ENCODE assay signal across 1 cellular context in the genomic region with DNA sequence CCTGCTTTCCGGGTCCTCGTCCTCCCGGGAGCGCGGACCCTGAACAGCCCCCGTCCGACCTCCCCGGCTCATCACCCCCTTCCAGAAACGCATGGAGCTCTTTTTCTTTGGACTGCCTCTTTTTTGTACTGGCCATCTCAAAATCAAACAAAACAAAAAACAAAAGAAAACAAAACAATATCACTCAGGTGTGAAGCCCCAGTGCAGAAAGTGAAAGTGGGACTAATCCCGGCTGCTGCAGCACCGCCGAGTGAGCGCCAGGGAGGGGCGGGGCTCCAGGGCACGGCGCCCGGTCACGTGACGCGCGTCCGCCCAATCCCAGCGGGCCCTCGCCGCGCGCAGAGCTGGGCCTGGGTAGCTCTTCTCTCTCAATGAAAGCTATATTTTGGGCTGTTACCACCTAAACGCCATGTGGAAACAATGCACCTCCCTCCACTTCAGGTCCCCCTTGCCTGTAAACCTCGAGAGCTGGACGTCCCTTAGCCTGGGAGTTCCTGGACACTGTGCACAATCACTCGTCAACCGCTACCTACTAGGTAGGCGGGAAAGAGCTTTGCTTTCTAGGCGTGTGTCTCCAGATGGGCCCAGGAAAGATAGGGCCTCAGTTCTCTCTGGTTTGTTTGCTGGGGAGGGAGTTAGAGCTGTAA.
TF ChIP-seq lines count a peak whose summit lies in the region.

No MANE protein-coding gene starts in this region.

TF ChIP-seq in HEK293, 187 proteins besides CTCF, POLR2A, EP300 and RAD21 (continued from another document and continues in another):
- TF ChIP-seq, protein P1, sequence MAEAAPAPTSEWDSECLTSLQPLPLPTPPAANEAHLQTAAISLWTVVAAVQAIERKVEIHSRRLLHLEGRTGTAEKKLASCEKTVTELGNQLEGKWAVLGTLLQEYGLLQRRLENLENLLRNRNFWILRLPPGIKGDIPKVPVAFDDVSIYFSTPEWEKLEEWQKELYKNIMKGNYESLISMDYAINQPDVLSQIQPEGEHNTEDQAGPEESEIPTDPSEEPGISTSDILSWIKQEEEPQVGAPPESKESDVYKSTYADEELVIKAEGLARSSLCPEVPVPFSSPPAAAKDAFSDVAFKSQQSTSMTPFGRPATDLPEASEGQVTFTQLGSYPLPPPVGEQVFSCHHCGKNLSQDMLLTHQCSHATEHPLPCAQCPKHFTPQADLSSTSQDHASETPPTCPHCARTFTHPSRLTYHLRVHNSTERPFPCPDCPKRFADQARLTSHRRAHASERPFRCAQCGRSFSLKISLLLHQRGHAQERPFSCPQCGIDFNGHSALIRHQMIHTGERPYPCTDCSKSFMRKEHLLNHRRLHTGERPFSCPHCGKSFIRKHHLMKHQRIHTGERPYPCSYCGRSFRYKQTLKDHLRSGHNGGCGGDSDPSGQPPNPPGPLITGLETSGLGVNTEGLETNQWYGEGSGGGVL (tag by site-specific recombination; IDR thresholded peaks at IDR 0.05): no peak
- TF ChIP-seq WT1 (tag by site-specific recombination; IDR thresholded peaks at IDR 0.05) (no peak), KLF16 (tag by site-specific recombination; IDR thresholded peaks at IDR 0.05) (no peak; the same call in 1 of the 2 replicates), TRIM28 (IDR thresholded peaks at IDR 0.05; ENCODE audit: borderline replicate concordance, low read length) (no peak), ZNF114 (tag by site-specific recombination; IDR thresholded peaks at IDR 0.05) (no peak), ZNF514 (tag by site-specific recombination; IDR thresholded peaks at IDR 0.05) (no peak), ZSCAN30 (tag by site-specific recombination; IDR thresholded peaks at IDR 0.05) (0 out of 2 replicates have a peak, but pooled peaks have one; percentile 14), ZNF548 (tag by site-specific recombination; IDR thresholded peaks at IDR 0.05) (no peak), ZNF629 (tag by site-specific recombination; IDR thresholded peaks at IDR 0.05) (no peak; the same call in 1 of the 2 replicates), ZNF174 (tag by site-specific recombination; IDR thresholded peaks at IDR 0.05) (no peak), ZNF621 (tag by site-specific recombination; IDR thresholded peaks at IDR 0.05) (no peak), ZFP41 (tag by site-specific recombination; IDR thresholded peaks at IDR 0.05; ENCODE audit: borderline replicate concordance) (no peak), ZBTB48 (tag by site-specific recombination; IDR thresholded peaks at IDR 0.05) (no peak; the same call in 1 of the 2 replicates), ZNF16 (tag by site-specific recombination; IDR thresholded peaks at IDR 0.05; ENCODE audit: low read depth) (no peak), ZNF610 (tag by site-specific recombination; IDR thresholded peaks at IDR 0.05; ENCODE audit: borderline replicate concordance) (peak; percentile 56; the same call in 1 of the 2 replicates), ZNF10 (tag by site-specific recombination; IDR thresholded peaks at IDR 0.05) (no peak), ZNF529 (tag by site-specific recombination; IDR thresholded peaks at IDR 0.05; ENCODE audit: insufficient replicate concordance) (no peak), ZNF654 (tag by site-specific recombination; IDR thresholded peaks at IDR 0.05; ENCODE audit: low read depth) (no peak), ZNF785 (tag by site-specific recombination; IDR thresholded peaks at IDR 0.05) (no peak), KLF10 (tag by site-specific recombination; IDR thresholded peaks at IDR 0.05) (no peak), GLI4 (tag by site-specific recombination; IDR thresholded peaks at IDR 0.05) (no peak), MZF1 (tag by site-specific recombination; IDR thresholded peaks at IDR 0.05; ENCODE audit: borderline replicate concordance) (no peak), ZNF121 (tag by site-specific recombination; IDR thresholded peaks at IDR 0.05) (no peak), ZNF274 (IDR thresholded peaks at IDR 0.05; ENCODE audit: low read length) (no peak), ZNF274 (tag by site-specific recombination; IDR thresholded peaks at IDR 0.05; ENCODE audit: borderline replicate concordance) (no peak), ZNF394 (tag by site-specific recombination; IDR thresholded peaks at IDR 0.05; ENCODE audit: borderline replicate concordance) (no peak), KLF8 (tag by site-specific recombination; IDR thresholded peaks at IDR 0.05) (peak; percentile 18; the same call in 1 of the 2 replicates), ZBTB8A (tag by site-specific recombination; IDR thresholded peaks at IDR 0.05) (peak; percentile 9; the same call in 1 of the 2 replicates), ZNF221 (tag by site-specific recombination; IDR thresholded peaks at IDR 0.05; ENCODE audit: borderline replicate concordance) (no peak), OSR2 (tag by site-specific recombination; IDR thresholded peaks at IDR 0.05) (no peak), ZNF266 (tag by site-specific recombination; IDR thresholded peaks at IDR 0.05; ENCODE audit: low read depth) (no peak), ZNF664 (tag by site-specific recombination; IDR thresholded peaks at IDR 0.05) (no peak), ZNF24 (tag by site-specific recombination; IDR thresholded peaks at IDR 0.05) (no peak), HOXC10 (CRISPR knock-in tag; IDR thresholded peaks at IDR 0.05) (no peak), ZNF175 (tag by site-specific recombination; IDR thresholded peaks at IDR 0.05) (no peak), ZBTB7A (tag by site-specific recombination; IDR thresholded peaks at IDR 0.05; ENCODE audit: low read depth) (no peak), GLI2 (tag by site-specific recombination; IDR thresholded peaks at IDR 0.05; ENCODE audit: borderline replicate concordance, low read depth) (no peak)
- TF ChIP-seq, protein P2, sequence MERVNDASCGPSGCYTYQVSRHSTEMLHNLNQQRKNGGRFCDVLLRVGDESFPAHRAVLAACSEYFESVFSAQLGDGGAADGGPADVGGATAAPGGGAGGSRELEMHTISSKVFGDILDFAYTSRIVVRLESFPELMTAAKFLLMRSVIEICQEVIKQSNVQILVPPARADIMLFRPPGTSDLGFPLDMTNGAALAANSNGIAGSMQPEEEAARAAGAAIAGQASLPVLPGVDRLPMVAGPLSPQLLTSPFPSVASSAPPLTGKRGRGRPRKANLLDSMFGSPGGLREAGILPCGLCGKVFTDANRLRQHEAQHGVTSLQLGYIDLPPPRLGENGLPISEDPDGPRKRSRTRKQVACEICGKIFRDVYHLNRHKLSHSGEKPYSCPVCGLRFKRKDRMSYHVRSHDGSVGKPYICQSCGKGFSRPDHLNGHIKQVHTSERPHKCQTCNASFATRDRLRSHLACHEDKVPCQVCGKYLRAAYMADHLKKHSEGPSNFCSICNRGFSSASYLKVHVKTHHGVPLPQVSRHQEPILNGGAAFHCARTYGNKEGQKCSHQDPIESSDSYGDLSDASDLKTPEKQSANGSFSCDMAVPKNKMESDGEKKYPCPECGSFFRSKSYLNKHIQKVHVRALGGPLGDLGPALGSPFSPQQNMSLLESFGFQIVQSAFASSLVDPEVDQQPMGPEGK (tag by site-specific recombination; IDR thresholded peaks at IDR 0.05): peak; percentile 46; the same call in 1 of the 2 replicates
- TF ChIP-seq, protein P3, sequence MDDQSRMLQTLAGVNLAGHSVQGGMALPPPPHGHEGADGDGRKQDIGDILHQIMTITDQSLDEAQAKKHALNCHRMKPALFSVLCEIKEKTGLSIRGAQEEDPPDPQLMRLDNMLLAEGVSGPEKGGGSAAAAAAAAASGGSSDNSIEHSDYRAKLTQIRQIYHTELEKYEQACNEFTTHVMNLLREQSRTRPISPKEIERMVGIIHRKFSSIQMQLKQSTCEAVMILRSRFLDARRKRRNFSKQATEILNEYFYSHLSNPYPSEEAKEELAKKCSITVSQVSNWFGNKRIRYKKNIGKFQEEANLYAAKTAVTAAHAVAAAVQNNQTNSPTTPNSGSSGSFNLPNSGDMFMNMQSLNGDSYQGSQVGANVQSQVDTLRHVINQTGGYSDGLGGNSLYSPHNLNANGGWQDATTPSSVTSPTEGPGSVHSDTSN (CRISPR knock-in tag; IDR thresholded peaks at IDR 0.05): no peak
- TF ChIP-seq, protein P4, sequence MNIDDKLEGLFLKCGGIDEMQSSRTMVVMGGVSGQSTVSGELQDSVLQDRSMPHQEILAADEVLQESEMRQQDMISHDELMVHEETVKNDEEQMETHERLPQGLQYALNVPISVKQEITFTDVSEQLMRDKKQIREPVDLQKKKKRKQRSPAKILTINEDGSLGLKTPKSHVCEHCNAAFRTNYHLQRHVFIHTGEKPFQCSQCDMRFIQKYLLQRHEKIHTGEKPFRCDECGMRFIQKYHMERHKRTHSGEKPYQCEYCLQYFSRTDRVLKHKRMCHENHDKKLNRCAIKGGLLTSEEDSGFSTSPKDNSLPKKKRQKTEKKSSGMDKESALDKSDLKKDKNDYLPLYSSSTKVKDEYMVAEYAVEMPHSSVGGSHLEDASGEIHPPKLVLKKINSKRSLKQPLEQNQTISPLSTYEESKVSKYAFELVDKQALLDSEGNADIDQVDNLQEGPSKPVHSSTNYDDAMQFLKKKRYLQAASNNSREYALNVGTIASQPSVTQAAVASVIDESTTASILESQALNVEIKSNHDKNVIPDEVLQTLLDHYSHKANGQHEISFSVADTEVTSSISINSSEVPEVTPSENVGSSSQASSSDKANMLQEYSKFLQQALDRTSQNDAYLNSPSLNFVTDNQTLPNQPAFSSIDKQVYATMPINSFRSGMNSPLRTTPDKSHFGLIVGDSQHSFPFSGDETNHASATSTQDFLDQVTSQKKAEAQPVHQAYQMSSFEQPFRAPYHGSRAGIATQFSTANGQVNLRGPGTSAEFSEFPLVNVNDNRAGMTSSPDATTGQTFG (tag by site-specific recombination; IDR thresholded peaks at IDR 0.05; ENCODE audit: borderline replicate concordance): no peak
- TF ChIP-seq, protein P5, sequence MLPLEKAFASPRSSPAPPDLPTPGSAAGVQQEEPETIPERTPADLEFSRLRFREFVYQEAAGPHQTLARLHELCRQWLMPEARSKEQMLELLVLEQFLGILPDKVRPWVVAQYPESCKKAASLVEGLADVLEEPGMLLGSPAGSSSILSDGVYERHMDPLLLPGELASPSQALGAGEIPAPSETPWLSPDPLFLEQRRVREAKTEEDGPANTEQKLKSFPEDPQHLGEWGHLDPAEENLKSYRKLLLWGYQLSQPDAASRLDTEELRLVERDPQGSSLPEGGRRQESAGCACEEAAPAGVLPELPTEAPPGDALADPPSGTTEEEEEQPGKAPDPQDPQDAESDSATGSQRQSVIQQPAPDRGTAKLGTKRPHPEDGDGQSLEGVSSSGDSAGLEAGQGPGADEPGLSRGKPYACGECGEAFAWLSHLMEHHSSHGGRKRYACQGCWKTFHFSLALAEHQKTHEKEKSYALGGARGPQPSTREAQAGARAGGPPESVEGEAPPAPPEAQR (tag by site-specific recombination; IDR thresholded peaks at IDR 0.05): no peak
- TF ChIP-seq, protein P6, sequence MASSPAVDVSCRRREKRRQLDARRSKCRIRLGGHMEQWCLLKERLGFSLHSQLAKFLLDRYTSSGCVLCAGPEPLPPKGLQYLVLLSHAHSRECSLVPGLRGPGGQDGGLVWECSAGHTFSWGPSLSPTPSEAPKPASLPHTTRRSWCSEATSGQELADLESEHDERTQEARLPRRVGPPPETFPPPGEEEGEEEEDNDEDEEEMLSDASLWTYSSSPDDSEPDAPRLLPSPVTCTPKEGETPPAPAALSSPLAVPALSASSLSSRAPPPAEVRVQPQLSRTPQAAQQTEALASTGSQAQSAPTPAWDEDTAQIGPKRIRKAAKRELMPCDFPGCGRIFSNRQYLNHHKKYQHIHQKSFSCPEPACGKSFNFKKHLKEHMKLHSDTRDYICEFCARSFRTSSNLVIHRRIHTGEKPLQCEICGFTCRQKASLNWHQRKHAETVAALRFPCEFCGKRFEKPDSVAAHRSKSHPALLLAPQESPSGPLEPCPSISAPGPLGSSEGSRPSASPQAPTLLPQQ (tag by site-specific recombination; IDR thresholded peaks at IDR 0.05): peak; percentile 78
- TF ChIP-seq, protein P7, sequence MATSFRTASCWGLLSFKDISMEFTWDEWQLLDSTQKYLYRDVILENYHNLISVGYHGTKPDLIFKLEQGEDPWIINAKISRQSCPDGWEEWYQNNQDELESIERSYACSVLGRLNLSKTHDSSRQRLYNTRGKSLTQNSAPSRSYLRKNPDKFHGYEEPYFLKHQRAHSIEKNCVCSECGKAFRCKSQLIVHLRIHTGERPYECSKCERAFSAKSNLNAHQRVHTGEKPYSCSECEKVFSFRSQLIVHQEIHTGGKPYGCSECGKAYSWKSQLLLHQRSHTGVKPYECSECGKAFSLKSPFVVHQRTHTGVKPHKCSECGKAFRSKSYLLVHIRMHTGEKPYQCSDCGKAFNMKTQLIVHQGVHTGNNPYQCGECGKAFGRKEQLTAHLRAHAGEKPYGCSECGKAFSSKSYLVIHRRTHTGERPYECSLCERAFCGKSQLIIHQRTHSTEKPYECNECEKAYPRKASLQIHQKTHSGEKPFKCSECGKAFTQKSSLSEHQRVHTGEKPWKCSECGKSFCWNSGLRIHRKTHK (tag by site-specific recombination; IDR thresholded peaks at IDR 0.05): no peak
- TF ChIP-seq, protein P8, sequence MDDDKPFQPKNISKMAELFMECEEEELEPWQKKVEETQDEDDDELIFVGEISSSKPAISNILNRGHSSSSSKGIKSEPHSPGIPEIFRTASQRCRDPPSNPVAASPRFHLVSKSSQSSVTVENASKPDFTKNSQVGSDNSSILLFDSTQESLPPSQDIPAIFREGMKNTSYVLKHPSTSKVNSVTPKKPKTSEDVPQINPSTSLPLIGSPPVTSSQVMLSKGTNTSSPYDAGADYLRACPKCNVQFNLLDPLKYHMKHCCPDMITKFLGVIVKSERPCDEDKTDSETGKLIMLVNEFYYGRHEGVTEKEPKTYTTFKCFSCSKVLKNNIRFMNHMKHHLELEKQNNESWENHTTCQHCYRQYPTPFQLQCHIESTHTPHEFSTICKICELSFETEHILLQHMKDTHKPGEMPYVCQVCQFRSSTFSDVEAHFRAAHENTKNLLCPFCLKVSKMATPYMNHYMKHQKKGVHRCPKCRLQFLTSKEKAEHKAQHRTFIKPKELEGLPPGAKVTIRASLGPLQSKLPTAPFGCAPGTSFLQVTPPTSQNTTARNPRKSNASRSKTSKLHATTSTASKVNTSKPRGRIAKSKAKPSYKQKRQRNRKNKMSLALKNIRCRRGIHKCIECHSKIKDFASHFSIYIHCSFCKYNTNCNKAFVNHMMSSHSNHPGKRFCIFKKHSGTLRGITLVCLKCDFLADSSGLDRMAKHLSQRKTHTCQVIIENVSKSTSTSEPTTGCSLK (tag by site-specific recombination; IDR thresholded peaks at IDR 0.05): no peak
- TF ChIP-seq, protein P9, sequence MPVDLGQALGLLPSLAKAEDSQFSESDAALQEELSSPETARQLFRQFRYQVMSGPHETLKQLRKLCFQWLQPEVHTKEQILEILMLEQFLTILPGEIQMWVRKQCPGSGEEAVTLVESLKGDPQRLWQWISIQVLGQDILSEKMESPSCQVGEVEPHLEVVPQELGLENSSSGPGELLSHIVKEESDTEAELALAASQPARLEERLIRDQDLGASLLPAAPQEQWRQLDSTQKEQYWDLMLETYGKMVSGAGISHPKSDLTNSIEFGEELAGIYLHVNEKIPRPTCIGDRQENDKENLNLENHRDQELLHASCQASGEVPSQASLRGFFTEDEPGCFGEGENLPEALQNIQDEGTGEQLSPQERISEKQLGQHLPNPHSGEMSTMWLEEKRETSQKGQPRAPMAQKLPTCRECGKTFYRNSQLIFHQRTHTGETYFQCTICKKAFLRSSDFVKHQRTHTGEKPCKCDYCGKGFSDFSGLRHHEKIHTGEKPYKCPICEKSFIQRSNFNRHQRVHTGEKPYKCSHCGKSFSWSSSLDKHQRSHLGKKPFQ (tag by site-specific recombination; IDR thresholded peaks at IDR 0.05): peak; percentile 98
